In the genomic region with DNA sequence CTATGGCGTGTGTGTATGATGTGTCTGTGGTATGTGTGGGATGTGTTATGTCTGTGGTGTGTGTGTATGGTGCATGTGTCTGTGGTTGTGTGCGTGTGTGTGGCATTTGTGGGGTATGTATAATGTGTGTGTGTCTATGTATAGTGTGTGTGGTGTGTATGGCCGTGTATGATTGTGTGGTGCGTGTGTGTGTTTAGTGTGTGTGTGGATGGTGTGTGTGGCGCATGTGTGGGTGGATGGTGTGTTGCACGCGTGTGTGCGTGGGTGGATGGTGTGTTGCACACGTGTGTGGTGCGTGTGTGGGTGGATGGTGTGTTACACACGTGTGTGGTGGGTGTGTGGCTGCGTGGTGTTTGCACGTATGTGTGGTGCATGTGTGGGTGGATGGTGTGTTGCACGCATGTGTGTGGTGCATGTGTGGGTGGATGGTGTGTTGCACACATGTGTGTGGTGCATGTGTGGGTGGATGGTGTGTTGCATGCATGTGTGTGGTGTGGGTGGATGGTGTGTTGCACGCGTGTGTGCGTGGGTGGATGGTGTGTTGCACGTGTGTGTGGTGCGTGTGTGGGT, we compare ENCODE assay signal across 14 cellular contexts.
"Had no signal": no experiment of that assay in that cellular context is flagged by ENCODE, and none has a peak within 500 bp of the region (broad histone marks: within the 10 kb centered on the region; RNA-seq: fewer than 3 reads in every experiment).

No MANE protein-coding gene starts in this region.

- DNase-seq: activated CD4-positive, alpha-beta T cell treated with anti-CD3 and anti-CD28 coated beads for 1 hour; activated CD8-positive, alpha-beta memory T cell treated with anti-CD3 and anti-CD28 coated beads for 24 hours; aorta; foreskin melanocyte; heart right ventricle; mesendoderm; nephron progenitor cell; pancreas; stimulated activated CD4-positive, alpha-beta T cell treated with anti-CD3 and anti-CD28 coated beads, Interleukin-4, amount 100 ng/mL, for 1 hour; stimulated activated CD8-positive, alpha-beta memory T cell treated with anti-CD3 and anti-CD28 coated beads, Interleukin-4, amount 100 ng/mL, for 48 hours; SW 1271; upper lobe of right lung had no signal

- H3K27me3 ChIP-seq: left lung, pancreas, upper lobe of right lung had no signal

- ATAC-seq: left lung, upper lobe of right lung had no signal

- H3K36me3 ChIP-seq: heart right ventricle, left lung, pancreas, upper lobe of right lung had no signal

- FAIRE-seq: keratinocyte, pancreas had no signal

- H3K9me3 ChIP-seq: heart right ventricle, left lung, pancreas, upper lobe of right lung had no signal

- H3K4me3 ChIP-seq: heart right ventricle, left lung, pancreas, upper lobe of right lung had no signal

- H3K4me1 ChIP-seq: pancreas had no signal

- H3K27ac ChIP-seq: heart right ventricle, left lung, pancreas had no signal
